In genomic region chr4:71230613-71231012, GRCh38 we compare ENCODE assay signal across 10 cellular contexts.
DNase-seq lines count a peak whose midpoint lies in the region; ATAC-seq and TF ChIP-seq lines count a peak whose summit lies in the region.
"Had no signal": no experiment of that assay in that cellular context is flagged by ENCODE, and none has a peak within 500 bp of the region (broad histone marks: within the 10 kb centered on the region; RNA-seq: fewer than 3 reads in every experiment).

No MANE protein-coding gene starts in this region.

- no peak for TF ChIP-seq CTCF in lower lobe of right lung (IDR thresholded peaks at IDR 0.05)

- no peak overlapping the region for H3K9ac ChIP-seq in stomach smooth muscle (ENCODE audit: low read length in 2 of 2)

- DNase-seq in MV-4-11 (lab: John Stamatoyannopoulos, UW) (peak; percentile 47), cerebellar cortex (ENCODE audit: low spot score) (peak; percentile 39), lower lobe of right lung (no peak), middle frontal gyrus (ENCODE audit: extremely low spot score, low spot score) (no peak), NCI-H1105 treated with DMSO at 0.1 percent for 48 hours (lab: John Stamatoyannopoulos, UW) (no peak)
- no peak for DNase-seq in stimulated activated CD4-positive, alpha-beta T cell treated with anti-CD3 and anti-CD28 coated beads, Interleukin-15, amount 100 ng/mL, for 24 hours
- DNase-seq: activated naive CD8-positive, alpha-beta T cell treated with anti-CD3 and anti-CD28 coated beads for 36 hours; foreskin melanocyte; NCI-H2029 had no signal

- H3K9me3 ChIP-seq in lower lobe of right lung (no peaks in the 10 kb centered on the region), stomach smooth muscle (ENCODE audit: control insufficient read depth in 2 of 2, low read length in 2 of 2) (no peaks in the 10 kb centered on the region)

- H3K4me1 ChIP-seq in lower lobe of right lung (peaks cover 26% of the 10 kb centered on the region), stomach smooth muscle (ENCODE audit: control insufficient read depth, insufficient read depth, low read length) (peaks cover 16% of the 10 kb centered on the region)

- no peaks in the 10 kb centered on the region for H3K27me3 ChIP-seq in lower lobe of right lung (ENCODE audit: low read depth)
- H3K27me3 ChIP-seq in stomach smooth muscle (ENCODE audit: control insufficient read depth in 1 of 2, insufficient read depth in 2 of 2, low read length in 2 of 2), result no peaks in the 10 kb centered on the region

- peak; percentile 28 to 38 for ATAC-seq in lower lobe of right lung

- intact Hi-C loops in lower lobe of right lung (cut with DNase I), result no loop called here

- H3K36me3 ChIP-seq in lower lobe of right lung (no peaks in the 10 kb centered on the region), stomach smooth muscle (ENCODE audit: control insufficient read depth in 2 of 2, insufficient read depth in 2 of 2, low read length in 2 of 2) (no peaks in the 10 kb centered on the region)

- peak overlapping the region; percentile 44 for H3K27ac ChIP-seq in lower lobe of right lung
- H3K27ac ChIP-seq in stomach smooth muscle (ENCODE audit: low read length), result peak overlapping the region; percentile 3

- H3K4me3 ChIP-seq in lower lobe of right lung (no peak overlapping the region), stomach smooth muscle (ENCODE audit: low read length in 2 of 2) (peak overlapping the region in 1 of 2 donors; percentile 59)

Comparison
In these comparisons a context has a peak if more than half of its experiments do, and no peak if none do; other contexts are left out.
1. DNase-seq: peak in MV-4-11 (single experiment) and cerebellar cortex (single experiment); none in lower lobe of right lung (single experiment), stimulated activated CD4-positive, alpha-beta T cell treated with anti-CD3 and anti-CD28 coated beads, Interleukin-15, amount 100 ng/mL, for 24 hours (single experiment), middle frontal gyrus (single experiment) and NCI-H1105 treated with DMSO at 0.1 percent for 48 hours (single experiment).